Comparison of ENCODE assay signal across 32 cellular contexts in the genomic region with DNA sequence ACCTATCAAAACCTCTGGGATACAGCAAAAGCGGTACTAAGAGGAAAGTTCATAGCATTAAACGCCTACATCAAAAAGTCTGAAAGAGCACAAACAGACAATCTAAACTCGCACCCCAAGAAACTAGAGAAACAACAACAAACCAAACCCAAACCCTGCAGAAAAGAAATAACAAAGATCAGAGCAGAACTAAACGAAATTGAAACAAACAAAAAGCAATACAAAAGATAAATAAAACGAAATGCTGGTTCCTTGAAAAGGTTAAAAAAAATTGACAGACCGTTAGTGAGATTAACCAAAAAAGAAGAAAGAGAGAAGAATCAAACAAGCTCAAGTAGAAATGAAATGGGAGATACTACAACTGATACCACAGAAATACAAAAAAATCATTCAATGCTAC.
"Had no signal": no experiment of that assay in that cellular context is flagged by ENCODE, and none has a peak within 500 bp of the region (broad histone marks: within the 10 kb centered on the region; RNA-seq: fewer than 3 reads in every experiment).

No MANE protein-coding gene starts in this region.

- H3K27ac ChIP-seq: adrenal gland, body of pancreas, colonic mucosa, WERI-Rb-1 had no signal

- H3K4me1 Mint-ChIP-seq: activated naive CD4-positive, alpha-beta T cell treated with anti-CD3 and anti-CD28 coated beads, Interleukin-2, amount 50 U/mL, for 24 hours; T-helper 17 cell had no signal

- H3K4me3 Mint-ChIP-seq: activated B cell treated with CpG ODN at 0.5 μM for 24 hours; activated CD8-positive, alpha-beta T cell treated with anti-CD3 and anti-CD28 coated beads for 36 hours; activated naive CD4-positive, alpha-beta T cell treated with anti-CD3 and anti-CD28 coated beads for 36 hours; activated naive CD4-positive, alpha-beta T cell treated with anti-CD3 and anti-CD28 coated beads, Interleukin-2, amount 50 U/mL, for 24 hours; activated naive CD8-positive, alpha-beta T cell treated with anti-CD3 and anti-CD28 coated beads for 36 hours; activated naive CD8-positive, alpha-beta T cell treated with anti-CD3 and anti-CD28 coated beads, Interleukin-2, amount 50 U/mL, for 24 hours; activated T-helper 1 cell treated with anti-CD3 and anti-CD28 coated beads, Interleukin-12 subunit alpha, Interleukin-12 subunit beta, Interleukin-2, Interleukin-4 antibody, amounts not matched to agents 30 ng/mL and 10 ng/mL and 1 ng/mL, durations not matched to agents 14 hours and 24 hours and 36 hours; T-helper 17 cell; T-helper 2 cell treated with Interferon-gamma antibody and Interleukin-4, amounts not matched to agents 5 μg/mL and 100 μg/mL, for 36 hours had no signal

- H3K9me3 ChIP-seq: adrenal gland, colonic mucosa had no signal

- H3K4me1 ChIP-seq: adrenal gland, body of pancreas, colonic mucosa had no signal

- H3K4me3 ChIP-seq: adrenal gland, body of pancreas, colonic mucosa had no signal

- DNase-seq: activated B cell treated with CpG ODN at 0.5 μM for 24 hours; activated CD4-positive, alpha-beta T cell treated with anti-CD3 and anti-CD28 coated beads for 48 hours; activated CD4-positive, alpha-beta T cell treated with anti-CD3 and anti-CD28 coated beads, Interleukin-2, amount 50 U/mL, for 1 hour; activated CD4-positive, alpha-beta T cell treated with anti-CD3 and anti-CD28 coated beads, Interleukin-2, amount 50 U/mL, for 48 hours; activated CD8-positive, alpha-beta memory T cell treated with anti-CD3 and anti-CD28 coated beads for 24 hours; activated CD8-positive, alpha-beta T cell treated with anti-CD3 and anti-CD28 coated beads for 36 hours; activated effector memory CD4-positive, alpha-beta T cell treated with anti-CD3 and anti-CD28 coated beads, Interleukin-2, amount 50 U/mL, for 16 hours; activated naive CD4-positive, alpha-beta T cell treated with anti-CD3 and anti-CD28 coated beads for 36 hours; activated naive CD8-positive, alpha-beta T cell treated with anti-CD3 and anti-CD28 coated beads for 36 hours; activated naive CD8-positive, alpha-beta T cell treated with anti-CD3 and anti-CD28 coated beads, Interleukin-2, amount 50 U/mL, for 24 hours; activated T-cell treated with anti-CD3 and anti-CD28 coated beads, Interleukin-2, amount 50 U/mL, for 1 hour; activated T-cell treated with anti-CD3 and anti-CD28 coated beads, Interleukin-2, amount 50 U/mL, for 48 hours; adrenal gland; amygdala; aorta; body of pancreas; caudate nucleus; cerebellar nuclear complex; colonic mucosa; effector memory CD4-positive, alpha-beta T cell; foreskin fibroblast; head of caudate nucleus; hippocampal formation; T-helper 17 cell; T1000; WERI-Rb-1 had no signal

- H3K27me3 Mint-ChIP-seq: activated B cell treated with CpG ODN at 0.5 μM for 24 hours; activated CD8-positive, alpha-beta T cell treated with anti-CD3 and anti-CD28 coated beads for 36 hours; activated naive CD4-positive, alpha-beta T cell treated with anti-CD3 and anti-CD28 coated beads, Interleukin-2, amount 50 U/mL, for 24 hours; activated naive CD8-positive, alpha-beta T cell treated with anti-CD3 and anti-CD28 coated beads for 36 hours; activated naive CD8-positive, alpha-beta T cell treated with anti-CD3 and anti-CD28 coated beads, Interleukin-2, amount 50 U/mL, for 24 hours; T-helper 17 cell had no signal

- H3K27me3 ChIP-seq: adrenal gland, body of pancreas, colonic mucosa had no signal

- H3K27ac Mint-ChIP-seq: activated B cell treated with CpG ODN at 0.5 μM for 24 hours; activated CD8-positive, alpha-beta T cell treated with anti-CD3 and anti-CD28 coated beads for 36 hours; activated naive CD4-positive, alpha-beta T cell treated with anti-CD3 and anti-CD28 coated beads for 36 hours; activated naive CD4-positive, alpha-beta T cell treated with anti-CD3 and anti-CD28 coated beads, Interleukin-2, amount 50 U/mL, for 24 hours; activated naive CD8-positive, alpha-beta T cell treated with anti-CD3 and anti-CD28 coated beads for 36 hours; activated naive CD8-positive, alpha-beta T cell treated with anti-CD3 and anti-CD28 coated beads, Interleukin-2, amount 50 U/mL, for 24 hours; activated T-helper 1 cell treated with anti-CD3 and anti-CD28 coated beads, Interleukin-12 subunit alpha, Interleukin-12 subunit beta, Interleukin-2, Interleukin-4 antibody, amounts not matched to agents 30 ng/mL and 10 ng/mL and 1 ng/mL, durations not matched to agents 14 hours and 24 hours and 36 hours; activated T-helper 2 cell treated with anti-CD3 and anti-CD28 coated beads, Interferon-gamma antibody, Interleukin-2, Interleukin-4, amounts not matched to agents 10 μg/mL and 5 μg/mL and 100 μg/mL, durations not matched to agents 14 hours and 24 hours and 36 hours; T-helper 17 cell; T-helper 2 cell treated with Interferon-gamma antibody and Interleukin-4, amounts not matched to agents 5 μg/mL and 100 μg/mL, for 36 hours had no signal

- H3K36me3 ChIP-seq: adrenal gland, colonic mucosa, WERI-Rb-1 had no signal

- ATAC-seq: activated CD4-positive, CD25-positive, alpha-beta regulatory T cell treated with anti-CD3 and anti-CD28 coated beads, Interleukin-2, amount 50 U/mL, for 24 hours; activated CD8-positive, alpha-beta T cell treated with anti-CD3 and anti-CD28 coated beads for 36 hours; activated naive CD8-positive, alpha-beta T cell treated with anti-CD3 and anti-CD28 coated beads, Interleukin-2, amount 50 U/mL, for 24 hours; body of pancreas; esophagus mucosa; T-helper 17 cell had no signal
